In the genomic region with DNA sequence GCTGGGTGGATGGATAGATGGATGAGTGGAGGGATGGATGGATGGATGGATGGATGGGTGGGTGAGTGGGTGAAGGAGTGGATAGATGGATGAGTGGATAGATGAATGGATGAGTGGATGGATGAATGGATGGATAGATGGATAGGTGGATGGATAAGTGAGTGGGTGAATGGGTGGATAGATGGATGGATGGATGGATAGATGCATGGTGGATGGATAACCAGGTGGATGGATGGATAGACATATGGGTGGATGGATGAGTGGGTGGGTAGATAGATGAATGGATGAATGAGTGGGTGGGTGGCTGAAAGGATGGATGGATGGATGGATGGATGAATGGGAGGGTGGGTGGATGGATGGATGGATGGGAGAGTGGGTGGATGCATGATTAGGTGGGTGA, we compare ENCODE assay signal across 21 cellular contexts. TPM values are rescaled to one million over a fixed set of nuclear protein-coding genes. Genes with fewer than 3 reads are reported as not detected.
DNase-seq lines count a peak whose midpoint lies in the region; ATAC-seq, FAIRE-seq and TF ChIP-seq lines count a peak whose summit lies in the region.
"Had no signal": no experiment of that assay in that cellular context is flagged by ENCODE, and none has a peak within 500 bp of the region (broad histone marks: within the 10 kb centered on the region; RNA-seq: fewer than 3 reads in every experiment).

No MANE protein-coding gene starts in this region.

- H3K4me1 ChIP-seq in HEK293 (ENCODE audit: control insufficient read depth, insufficient read depth, low read length) (no peaks in the 10 kb centered on the region), K562 (replicated peaks in 1 of 2; ENCODE audit: control insufficient read depth in 2 of 2, insufficient read depth in 2 of 2, low read length in 2 of 2) (peaks cover 9 to 49% of the 10 kb centered on the region in 2 experiments), neural progenitor cell (peaks cover 7% of the 10 kb centered on the region)

- H3K27ac ChIP-seq in HEK293 (ENCODE audit: extremely low read depth, low read depth, low read length) = no peak overlapping the region
- H3K27ac ChIP-seq in K562 (ENCODE audit: extremely low read depth, low read depth, low read length) = no peak overlapping the region
- no peak overlapping the region for H3K27ac ChIP-seq in neural progenitor cell
- H3K27ac ChIP-seq: GM23248 had no signal

- no TSS peak for BruUV-seq in K562 (replicated peaks; lab: Mats Ljungman, UMichigan)

- H3K27me3 Mint-ChIP-seq in neural progenitor cell (ENCODE audit: insufficient read depth, low read depth) (peaks cover 14% of the 10 kb centered on the region), chondrocyte (ENCODE audit: low read depth) (no peaks in the 10 kb centered on the region)
- H3K27me3 Mint-ChIP-seq: CD4-positive, CD25-positive, alpha-beta regulatory T cell; CD8-positive, alpha-beta memory T cell had no signal

- peaks cover 20% of the 10 kb centered on the region for H3K4me1 Mint-ChIP-seq in neural progenitor cell
- no peaks in the 10 kb centered on the region for H3K4me1 Mint-ChIP-seq in chondrocyte (ENCODE audit: low read depth)
- H3K4me1 Mint-ChIP-seq: CD8-positive, alpha-beta memory T cell had no signal

- peaks cover 10% of the 10 kb centered on the region for H3K36me3 Mint-ChIP-seq in neural progenitor cell
- no peaks in the 10 kb centered on the region for H3K36me3 Mint-ChIP-seq in chondrocyte (ENCODE audit: low read depth)

- TF ChIP-seq POLR2A in K562 (conservative IDR thresholded peaks at IDR 0.05) = no peak

- H3K4me3 Mint-ChIP-seq in neural progenitor cell = peak overlapping the region; percentile 9
- no peak overlapping the region for H3K4me3 Mint-ChIP-seq in chondrocyte (ENCODE audit: unreplicated experiment)
- H3K4me3 Mint-ChIP-seq: CD4-positive, CD25-positive, alpha-beta regulatory T cell had no signal

- FAIRE-seq in K562 (lab: Jason Lieb, UNC) = no peak
- FAIRE-seq in urothelium cell line (lab: Jason Lieb, UNC) = peak; percentile 17
- FAIRE-seq: A204.1, D721Med, G401.6, GM12891, GM19239, H54 had no signal

- H3K4me2 ChIP-seq in K562 (ENCODE audit: insufficient read depth, low read length) (no peak overlapping the region), neural progenitor cell (no peak overlapping the region)

- H3K27me3 ChIP-seq in K562 (ENCODE audit: control insufficient read depth in 2 of 2, insufficient read depth in 2 of 2, low read length in 2 of 2) (no peaks in the 10 kb centered on the region), neural progenitor cell (no peaks in the 10 kb centered on the region)
- H3K27me3 ChIP-seq: BE2C had no signal

- CTCF ChIA-PET in HEK293 (lab: Yijun Ruan, JAX) = no interaction called here
- CTCF ChIA-PET in K562 (lab: Yijun Ruan, JAX; ENCODE audit: low intra/inter-chr PET ratio) = no interaction called here

- peaks cover 8% of the 10 kb centered on the region for H3K9me3 Mint-ChIP-seq in neural progenitor cell
- no peaks in the 10 kb centered on the region for H3K9me3 Mint-ChIP-seq in chondrocyte (ENCODE audit: low read depth)
- H3K9me3 Mint-ChIP-seq: CD4-positive, CD25-positive, alpha-beta regulatory T cell had no signal

- H3F3A ChIP-seq in neural progenitor cell (ENCODE audit: low read depth) = peaks cover 3% of the 10 kb centered on the region

- TF ChIP-seq CTCF in HEK293 (tag by site-specific recombination; IDR thresholded peaks at IDR 0.05) (no peak), K562 (IDR thresholded peaks at IDR 0.05 in 2 of 3, conservative IDR thresholded peaks at IDR 0.05 in 1 of 3; ENCODE audit: insufficient read depth in 2 of 3, low read depth in 1 of 3, low read length in 3 of 3) (no peak), neural progenitor cell (IDR thresholded peaks at IDR 0.05) (no peak), chondrocyte (IDR thresholded peaks at IDR 0.05) (no peak)

- POLR2A ChIA-PET in HEK293 (lab: Yijun Ruan, JAX) = no interaction called here
- POLR2A ChIA-PET in K562 (lab: Yijun Ruan, JAX) = no interaction called here

- peaks cover 23% of the 10 kb centered on the region for H4K20me1 ChIP-seq in K562 (replicated peaks; ENCODE audit: control insufficient read depth, insufficient read depth, low read length)
- H4K20me1 ChIP-seq in neural progenitor cell (ENCODE audit: low read depth) = no peaks in the 10 kb centered on the region

- intact Hi-C loops in K562 (cut with micrococcal nuclease) = no loop called here

- H3K9me3 ChIP-seq in HEK293 (ENCODE audit: control insufficient read depth, insufficient read depth, low read depth, low read length) = no peaks in the 10 kb centered on the region
- no peaks in the 10 kb centered on the region for H3K9me3 ChIP-seq in K562 (replicated peaks; ENCODE audit: control insufficient read depth, insufficient read depth, low read depth, low read length)
- no peaks in the 10 kb centered on the region for H3K9me3 ChIP-seq in neural progenitor cell (ENCODE audit: low read depth)
- H3K9me3 ChIP-seq: BE2C had no signal

- H3K27ac Mint-ChIP-seq in neural progenitor cell (no peak overlapping the region), chondrocyte (ENCODE audit: unreplicated experiment) (no peak overlapping the region)

- H3K36me3 ChIP-seq in HEK293 (ENCODE audit: control insufficient read depth in 2 of 2, insufficient read depth in 1 of 2, low read length in 2 of 2) (peaks cover 0 to 7% of the 10 kb centered on the region in 2 experiments; a peak in 1 of 3 replicates), K562 (ENCODE audit: control insufficient read depth, insufficient read depth, low read length) (peaks cover 36% of the 10 kb centered on the region; the same call in 2 of the 3 replicates), neural progenitor cell (no peaks in the 10 kb centered on the region)
- H3K36me3 ChIP-seq: BE2C had no signal

- DNase-seq in K562 (ENCODE audit: extremely low read depth in 1 of 4, low spot score in 3 of 4) (no peak), neural progenitor cell (ENCODE audit: low spot score) (no peak), urothelium cell line (ENCODE audit: low spot score) (no peak), chondrocyte (ENCODE audit: low spot score) (no peak)
- no peak for DNase-seq in activated CD4-positive, CD25-positive, alpha-beta regulatory T cell treated with anti-CD3 and anti-CD28 coated beads, Interleukin-2, amount 50 U/mL, for 72 hours
- DNase-seq: ACHN; BE2C; C1 segment of cervical spinal cord; CD4-positive, CD25-positive, alpha-beta regulatory T cell; CD8-positive, alpha-beta memory T cell; COR-L47; GM23248 had no signal

- TF ChIP-seq EP300 in K562 (IDR thresholded peaks at IDR 0.05; ENCODE audit: low read length) = no peak

- H3K9ac ChIP-seq in K562 (ENCODE audit: insufficient read depth in 1 of 2, low read depth in 2 of 2, low read length in 2 of 2) = no peak overlapping the region
- H3K9ac ChIP-seq in neural progenitor cell = no peak overlapping the region
- H3K9ac ChIP-seq: GM23248 had no signal

- in situ Hi-C loops in K562 (cut with MboI) = no loop called here

- H3K79me2 ChIP-seq in K562 (ENCODE audit: control insufficient read depth, insufficient read depth, low read length) (no peaks in the 10 kb centered on the region; the same call in 2 of the 3 replicates), neural progenitor cell (ENCODE audit: low read depth) (no peaks in the 10 kb centered on the region)

- ATAC-seq in K562 (no peak), GM21786 (IDR thresholded peaks at IDR 0.05; ENCODE audit: unreplicated experiment) (no peak)
- ATAC-seq: HCT116 had no signal

- H3K4me3 ChIP-seq in HEK293 (ENCODE audit: low read depth, low read length) (no peak overlapping the region), K562 (no peak overlapping the region), neural progenitor cell (no peak overlapping the region)
- H3K4me3 ChIP-seq: GM23248 had no signal

- no peak overlapping the region for H2AFZ ChIP-seq in K562 (ENCODE audit: low read depth, low read length)
- no peak overlapping the region for H2AFZ ChIP-seq in neural progenitor cell (replicated peaks)
- H2AFZ ChIP-seq: GM23248 had no signal

- no peak for TF ChIP-seq RAD21 in K562 (CRISPR knock-in tag; conservative IDR thresholded peaks at IDR 0.05 in 1 of 2, IDR thresholded peaks at IDR 0.05 in 1 of 2)

- H3K9me1 ChIP-seq in K562 (ENCODE audit: control insufficient read depth, insufficient read depth, low read length) = peaks cover 13% of the 10 kb centered on the region

TF ChIP-seq in K562, 482 proteins besides CTCF, POLR2A, EP300 and RAD21 (continues in another document):
- TF ChIP-seq, protein P1, sequence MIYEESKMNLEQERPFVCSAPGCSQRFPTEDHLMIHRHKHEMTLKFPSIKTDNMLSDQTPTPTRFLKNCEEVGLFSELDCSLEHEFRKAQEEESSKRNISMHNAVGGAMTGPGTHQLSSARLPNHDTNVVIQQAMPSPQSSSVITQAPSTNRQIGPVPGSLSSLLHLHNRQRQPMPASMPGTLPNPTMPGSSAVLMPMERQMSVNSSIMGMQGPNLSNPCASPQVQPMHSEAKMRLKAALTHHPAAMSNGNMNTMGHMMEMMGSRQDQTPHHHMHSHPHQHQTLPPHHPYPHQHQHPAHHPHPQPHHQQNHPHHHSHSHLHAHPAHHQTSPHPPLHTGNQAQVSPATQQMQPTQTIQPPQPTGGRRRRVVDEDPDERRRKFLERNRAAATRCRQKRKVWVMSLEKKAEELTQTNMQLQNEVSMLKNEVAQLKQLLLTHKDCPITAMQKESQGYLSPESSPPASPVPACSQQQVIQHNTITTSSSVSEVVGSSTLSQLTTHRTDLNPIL (CRISPR knock-in tag; IDR thresholded peaks at IDR 0.05) = no peak

RNA-seq across cellular contexts. Expression of a gene that starts 51.0 kb away (rescaled TPM):
- total RNA-seq in K562 (2011; cell fraction: chromatin; rRNA removed; ENCODE audit: low replicate concordance) = 74.4 and 112 TPM in 2 replicates
- total RNA-seq in K562 (2011; cell fraction: nucleolus; rRNA removed) = 51.3 and 61.4 TPM in 2 replicates
- 61.1 and 63.4 TPM in 2 replicates for total RNA-seq in K562 (2011; cell fraction: nucleoplasm; rRNA removed)
- total RNA-seq in K562 (2014; rRNA removed) (26.9 and 35.1 TPM in 2 replicates), K562 (2014; rRNA removed; fragmentation: Illumina TruSeq; extraction: Trizol) (16.0 and 16.3 TPM in 2 replicates), K562 (2015; rRNA removed; fragmentation: Illumina TruSeq; extraction: Trizol) (31.1 and 33.9 TPM in 2 replicates), K562 (2021) (81.3 and 88.7 TPM in 2 replicates), neural progenitor cell (ENCODE audit: low replicate concordance) (24.2 and 38.6 TPM in 2 replicates), chondrocyte (32.1 to 38.4 TPM (median 36.7 TPM) in 3 replicates)
- polyA plus RNA-seq in K562 (2011; rRNA removed) (12.5 and 15.8 TPM in 2 replicates), K562 (2014; fragmentation: Illumina TruSeq; extraction: Trizol) (60.7 and 65.3 TPM in 2 replicates), K562 (2014; fragmentation: Nextera tagmentation; extraction: Ambion mirVana) (1 to 10 TPM; 1.7 to 2.0 TPM), K562 (2014; rRNA removed) (37.1 and 49.2 TPM in 2 replicates)
- polyA plus RNA-seq in K562 (2011; cell fraction: cytosol; rRNA removed) = 10.1 and 15.8 TPM in 2 replicates
- 43.3 and 65.6 TPM in 2 replicates for polyA plus RNA-seq in K562 (2011; cell fraction: nucleus; rRNA removed)
- polyA plus RNA-seq in K562 (2012) = 57.6 and 59.2 TPM in 2 replicates
- polyA minus RNA-seq in K562 (2011; rRNA and poly(A)+ RNA removed) = 7.9 and 9.1 TPM in 2 replicates
- polyA minus RNA-seq in K562 (2011; cell fraction: cytosol; rRNA and poly(A)+ RNA removed) = 23.7 and 30.6 TPM in 2 replicates
- polyA minus RNA-seq in K562 (2011; cell fraction: nucleus; rRNA and poly(A)+ RNA removed) = 17.5 and 19.1 TPM in 2 replicates
